ENCODE assay signal across 18 cellular contexts in genomic region chr13:77620138-77620537, GRCh38.
A peak's percentile ranks its signal among the peaks of the same experiment; 100 is the strongest.
DNase-seq lines count a peak whose midpoint lies in the region; ATAC-seq and TF ChIP-seq lines count a peak whose summit lies in the region.
"Had no signal": no experiment of that assay in that cellular context is flagged by ENCODE, and none has a peak within 500 bp of the region (broad histone marks: within the 10 kb centered on the region; RNA-seq: fewer than 3 reads in every experiment).

No MANE protein-coding gene starts in this region.

- no peaks in the 10 kb centered on the region for H4K20me1 ChIP-seq in neural cell (ENCODE audit: insufficient read depth)

- H3K9me2 ChIP-seq in neural cell (ENCODE audit: insufficient read depth, low read length): no peaks in the 10 kb centered on the region

- TF ChIP-seq EP300 in neural cell (conservative IDR thresholded peaks at IDR 0.05; ENCODE audit: poor library complexity, severe bottlenecking): peak; percentile 86

- no peak for TF ChIP-seq RAD21 in neural cell (conservative IDR thresholded peaks at IDR 0.05)

- H3K36me3 ChIP-seq in neural cell (ENCODE audit: insufficient read depth, low read length): no peaks in the 10 kb centered on the region

- peak; percentile 11 for DNase-seq in DMS153 treated with DMSO at 0.1 percent for 48 hours (lab: John Stamatoyannopoulos, UW; ENCODE audit: unreplicated experiment)
- DNase-seq in DMS153 (lab: John Stamatoyannopoulos, UW): no peak
- DNase-seq in SK-MEL-5 (ENCODE audit: low read depth, low spot score): peak; percentile 2
- DNase-seq: HCEC 1CT, NCI-H1092 treated with DMSO at 0.1 percent for 48 hours, NCI-H1694, NCI-H2107, NCI-H82, OCI-M1, Right ventricle myocardium superior had no signal

- in situ Hi-C loops in SK-MEL-5 (cut with HindIII; ENCODE audit: low pct_unique_long_range_greater_than_20kb, low sequenced_read_pairs): no loop called here

- TF ChIP-seq CTCF in neural cell (IDR thresholded peaks at IDR 0.05; ENCODE audit: poor library complexity, severe bottlenecking): no peak

- no peak overlapping the region for H2AFZ ChIP-seq in neural cell (ENCODE audit: low read depth, low read length)

- no peak overlapping the region for H3K4me2 ChIP-seq in neural cell (ENCODE audit: low read length)
- H3K4me2 ChIP-seq: GM23338 had no signal

- H3F3A ChIP-seq in neural cell (ENCODE audit: insufficient read depth, low read length, poor library complexity, severe bottlenecking): no peaks in the 10 kb centered on the region

- no peaks in the 10 kb centered on the region for H3K27me3 ChIP-seq in neural cell (ENCODE audit: insufficient read depth, low read depth, low read length)

- H3K9ac ChIP-seq in neural cell (ENCODE audit: low read length): no peak overlapping the region

- H3K4me3 ChIP-seq in neural cell (ENCODE audit: low read length): peak overlapping the region; percentile 41
- H3K4me3 ChIP-seq: GM23338, SK-N-MC had no signal

- H3K9me3 ChIP-seq in neural cell (ENCODE audit: low read length): no peaks in the 10 kb centered on the region

- no peaks in the 10 kb centered on the region for H3K79me2 ChIP-seq in neural cell (replicated peaks; ENCODE audit: insufficient read depth, low read length)

- ATAC-seq in GM19395 (IDR thresholded peaks at IDR 0.05; ENCODE audit: unreplicated experiment) (no peak), HG03469 (IDR thresholded peaks at IDR 0.05; ENCODE audit: unreplicated experiment) (no peak), GM19351 (IDR thresholded peaks at IDR 0.05; ENCODE audit: unreplicated experiment) (no peak)
- ATAC-seq: GM23338 had no signal

- H3K27ac ChIP-seq in neural cell (ENCODE audit: low read length) (peak overlapping the region; percentile 55), temporal lobe (ENCODE audit: low read depth, low read length) (peak overlapping the region; percentile 31)
- H3K27ac ChIP-seq: 22Rv1, SK-N-MC had no signal

TF ChIP-seq in neural cell, 6 proteins besides CTCF, POLR2A, EP300 and RAD21:
- TF ChIP-seq EZH2 (IDR thresholded peaks at IDR 0.05; ENCODE audit: borderline replicate concordance, insufficient read depth, low read length, poor library complexity, severe bottlenecking) (no peak), REST (IDR thresholded peaks at IDR 0.05; ENCODE audit: borderline replicate concordance) (peak; percentile 44), SMC3 (conservative IDR thresholded peaks at IDR 0.05; ENCODE audit: poor library complexity) (peak; percentile 17), POLR2AphosphoS5 (IDR thresholded peaks at IDR 0.05) (peak; percentile 79), TAF1 (IDR thresholded peaks at IDR 0.05; ENCODE audit: low read depth) (no peak)
TF ChIP-seq in neural cell: peak in this region for 3.
